ENCODE assay signal across 16 cellular contexts in the genomic region with DNA sequence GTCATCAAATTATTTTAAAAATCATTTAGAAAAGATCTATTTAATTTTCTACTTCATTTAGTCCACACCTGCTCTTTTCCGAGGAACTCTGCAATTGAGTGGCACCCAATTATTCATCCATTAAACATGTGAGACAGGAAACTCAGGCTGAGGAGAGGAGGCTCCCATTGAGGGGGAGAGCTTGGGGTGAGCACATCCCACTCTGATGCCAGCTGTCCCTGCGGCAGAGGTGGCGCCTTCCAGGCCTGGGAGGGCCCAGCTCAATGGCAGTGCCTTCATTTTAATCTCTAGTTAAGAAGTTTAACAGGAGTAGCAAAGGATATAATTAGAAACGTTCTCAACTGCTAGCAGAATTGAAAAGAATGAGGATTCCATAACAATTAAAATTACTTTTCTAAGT.
A peak's percentile ranks its signal among the peaks of the same experiment; 100 is the strongest.
DNase-seq lines count a peak whose midpoint lies in the region; TF ChIP-seq lines count a peak whose summit lies in the region.
"Had no signal": no experiment of that assay in that cellular context is flagged by ENCODE, and none has a peak within 500 bp of the region (broad histone marks: within the 10 kb centered on the region; RNA-seq: fewer than 3 reads in every experiment).

No MANE protein-coding gene starts in this region.

- H3K27me3 ChIP-seq in cardiac muscle cell = no peaks in the 10 kb centered on the region
- H3K27me3 ChIP-seq in left ventricle myocardium inferior (ENCODE audit: low read depth) = no peaks in the 10 kb centered on the region
- no peaks in the 10 kb centered on the region for H3K27me3 ChIP-seq in uterus
- H3K27me3 ChIP-seq: ovary, stomach had no signal

- TF ChIP-seq POLR2A in uterus (IDR thresholded peaks at IDR 0.05) = no peak

- H3K36me3 ChIP-seq in cardiac muscle cell (no peaks in the 10 kb centered on the region), left ventricle myocardium inferior (no peaks in the 10 kb centered on the region), uterus (no peaks in the 10 kb centered on the region)
- H3K36me3 ChIP-seq: ovary, stomach had no signal

- H3K4me3 ChIP-seq in cardiac muscle cell = no peak overlapping the region
- H3K4me3 ChIP-seq in left ventricle myocardium inferior = no peak overlapping the region
- H3K4me3 ChIP-seq in uterus = no peak overlapping the region
- H3K4me3 ChIP-seq: mucosa of descending colon, ovary, stomach had no signal

- H3K4me1 ChIP-seq in cardiac muscle cell (ENCODE audit: low read depth) = peaks cover 19% of the 10 kb centered on the region
- H3K4me1 ChIP-seq in left ventricle myocardium inferior = peaks cover 25% of the 10 kb centered on the region
- H3K4me1 ChIP-seq in uterus = no peaks in the 10 kb centered on the region

- DNase-seq in cardiac muscle cell (ENCODE audit: low read depth in 1 of 2, low spot score in 1 of 2) (no peak), left ventricle myocardium inferior (no peak), NCI-H748 treated with DMSO at 0.1 percent for 48 hours (lab: John Stamatoyannopoulos, UW) (peak; percentile 4), kidney glomerular epithelial cell (lab: John Stamatoyannopoulos, UW) (peak; percentile 8), uterus (no peak), NCI-H2196 (lab: John Stamatoyannopoulos, UW; ENCODE audit: unreplicated experiment) (no peak), HUDEP-2 (lab: John Stamatoyannopoulos, UW; ENCODE audit: unreplicated experiment in 76 of 76) (no peak), NOMO-1 treated with dmso at 0.1 percent for 144 hours (lab: John Stamatoyannopoulos, UW; ENCODE audit: unreplicated experiment) (no peak)
- DNase-seq: activated CD4-positive, alpha-beta T cell treated with anti-CD3 and anti-CD28 coated beads, Interleukin-2, amount 50 U/mL, for 48 hours; CD4-positive, alpha-beta T cell; cerebellar nuclear complex; mucosa of descending colon; ovary; stimulated activated CD4-positive, alpha-beta T cell treated with anti-CD3 and anti-CD28 coated beads, Interleukin-12 subunit alpha, Interleukin-12 subunit beta, amount 100 ng/mL, for 4 hours; stomach had no signal

- H3K9me3 ChIP-seq in cardiac muscle cell (ENCODE audit: low read depth) (no peaks in the 10 kb centered on the region), left ventricle myocardium inferior (replicated peaks) (peaks cover 11% of the 10 kb centered on the region), uterus (no peaks in the 10 kb centered on the region)
- H3K9me3 ChIP-seq: mucosa of descending colon, ovary had no signal

- H3K27ac ChIP-seq in cardiac muscle cell = peak overlapping the region; percentile 48
- no peak overlapping the region for H3K27ac ChIP-seq in left ventricle myocardium inferior (replicated peaks)
- H3K27ac ChIP-seq in uterus = peak overlapping the region; percentile 54 to 57
- H3K27ac ChIP-seq: KMS-11, stomach had no signal

- intact Hi-C loops in left ventricle myocardium inferior (cut with micrococcal nuclease) = no loop called here
- intact Hi-C loops in uterus (cut with DNase I; ENCODE audit: low total_unique reads) = no loop called here

- TF ChIP-seq CTCF in cardiac muscle cell (IDR thresholded peaks at IDR 0.05; ENCODE audit: low read depth, low read length) = no peak
- no peak for TF ChIP-seq CTCF in left ventricle myocardium inferior (IDR thresholded peaks at IDR 0.05; ENCODE audit: borderline replicate concordance)
- no peak for TF ChIP-seq CTCF in uterus (IDR thresholded peaks at IDR 0.05)

Comparison
In these comparisons a context has a peak if more than half of its experiments do, and no peak if none do; other contexts are left out.
1. DNase-seq: peak in NCI-H748 treated with DMSO at 0.1 percent for 48 hours (single experiment) and kidney glomerular epithelial cell (single experiment); none in cardiac muscle cell (0 of 2), left ventricle myocardium inferior (single experiment), uterus (0 of 2), NCI-H2196 (single experiment), HUDEP-2 (0 of 76) and NOMO-1 treated with dmso at 0.1 percent for 144 hours (single experiment).